In genomic region chr3:150703756-150704344, GRCh38 we compare ENCODE assay signal across 8 cellular contexts. TPM values are rescaled to one million over a fixed set of nuclear protein-coding genes. Genes with fewer than 3 reads are reported as not detected.
A peak's percentile ranks its signal among the peaks of the same experiment; 100 is the strongest.
DNase-seq lines count a peak whose midpoint lies in the region; FAIRE-seq and TF ChIP-seq lines count a peak whose summit lies in the region.

Gene ERICH6, minus strand, starts transcription at chr3:150703920. Its CDS starts 22 bp downstream, at chr3:150703898.

- H4K8ac ChIP-seq in neuronal stem cell (ENCODE audit: low read depth, low read length) = no peak within 1 kb of the TSS

- H3K79me2 ChIP-seq in Loucy (ENCODE audit: insufficient read depth, low read length) = peaks cover 3% of the 10 kb centered on the region; the same call in 1 of the 2 replicates

- peak within 1 kb of the TSS; percentile 91 for H3K18ac ChIP-seq in neuronal stem cell (ENCODE audit: low read length)

- peak within 1 kb of the TSS; percentile 11 for H3K4ac ChIP-seq in neuronal stem cell (ENCODE audit: low read length)

- H2BK12ac ChIP-seq in neuronal stem cell (ENCODE audit: low read length) = no peak within 1 kb of the TSS

- no peaks in the 10 kb centered on the region for H3K9me2 ChIP-seq in Loucy (replicated peaks; ENCODE audit: low read depth, low read length)

- 0 out of 2 replicates have a peak, but pooled peaks have one; percentile 12 for TF ChIP-seq CTCF in Loucy (conservative IDR thresholded peaks at IDR 0.05; ENCODE audit: low read length)

- no peak for FAIRE-seq in frontal cortex (lab: Jason Lieb, UNC)

- H3K27me3 ChIP-seq in H7 (ENCODE audit: control insufficient read depth, insufficient read depth, low read length) = no peaks in the 10 kb centered on the region
- H3K27me3 ChIP-seq in Loucy (ENCODE audit: insufficient read depth, low read length, poor library complexity, severe bottlenecking) = no peaks in the 10 kb centered on the region
- no peaks in the 10 kb centered on the region for H3K27me3 ChIP-seq in neuronal stem cell (ENCODE audit: control insufficient read depth in 3 of 3, insufficient read depth in 3 of 3, low read depth in 1 of 3, low read length in 3 of 3)

- H4K91ac ChIP-seq in neuronal stem cell (ENCODE audit: low read depth, low read length, poor library complexity) = no peak within 1 kb of the TSS

- no peak within 1 kb of the TSS for H3K14ac ChIP-seq in neuronal stem cell (ENCODE audit: low read length)

- peak within 1 kb of the TSS; percentile 87 for H3K23ac ChIP-seq in neuronal stem cell (ENCODE audit: low read depth, low read length, poor library complexity)

- DNase-seq in GDM1 (lab: John Stamatoyannopoulos, UW) (peak; percentile 65), H7 (peak; percentile 92), SHP77 treated with DMSO at 0.1 percent for 48 hours (lab: John Stamatoyannopoulos, UW) (peak; percentile 68), frontal cortex (ENCODE audit: low spot score in 2 of 2) (peak; percentile 57 to 83), neuronal stem cell (ENCODE audit: low spot score) (peak; percentile 79), substantia nigra (lab: John Stamatoyannopoulos, UW) (peak; percentile 25 to 91 (median 80))
- peak; percentile 65 for DNase-seq in activated gamma-delta T cell treated with anti-CD3 and anti-CD28 coated beads, Interleukin-2, amount 50 U/mL, for 16 hours (ENCODE audit: low read depth)

- no peaks in the 10 kb centered on the region for H3K79me1 ChIP-seq in neuronal stem cell (ENCODE audit: low read depth, low read length)

- H3F3A ChIP-seq in Loucy (ENCODE audit: low read depth) = 0 out of 2 replicates have a peak, but pooled peaks cover 10% of the 10 kb centered on the region

- H3K9me3 ChIP-seq in Loucy (ENCODE audit: insufficient read depth, low read depth, low read length) (peaks cover 3% of the 10 kb centered on the region; the same call in 1 of the 2 replicates), neuronal stem cell (replicated peaks in 1 of 2; ENCODE audit: control insufficient read depth in 2 of 2, insufficient read depth in 1 of 2, low read depth in 1 of 2, low read length in 2 of 2) (peaks cover 0 to 4% of the 10 kb centered on the region in 2 donors)

- no peaks in the 10 kb centered on the region for H4K20me1 ChIP-seq in Loucy (ENCODE audit: insufficient read depth, low read length, poor library complexity, severe bottlenecking)

- peak within 1 kb of the TSS; percentile 5 for H2BK5ac ChIP-seq in neuronal stem cell (ENCODE audit: low read length)

- no CpG with 5 or more reads among the region's 35 CpGs for WGBS in neuronal stem cell (ENCODE audit: extremely low coverage in 2 of 2, insufficient read length in 2 of 2, insufficient replicate concordance in 1 of 2), 2 donors

- H3K4me1 ChIP-seq in Loucy (ENCODE audit: insufficient read depth, low read length, poor library complexity, severe bottlenecking) (peaks cover 17% of the 10 kb centered on the region), neuronal stem cell (ENCODE audit: control insufficient read depth in 2 of 2, insufficient read depth in 1 of 2, low read depth in 1 of 2, low read length in 2 of 2) (peaks cover 2 to 4% of the 10 kb centered on the region in 2 donors)

- H2BK120ac ChIP-seq in neuronal stem cell (ENCODE audit: low read depth, low read length) = peak within 1 kb of the TSS; percentile 44

- H3K4me2 ChIP-seq in Loucy (ENCODE audit: low read depth, low read length, poor library complexity, severe bottlenecking) (peak within 1 kb of the TSS; percentile 68), neuronal stem cell (ENCODE audit: insufficient read depth, low read length, poor library complexity, severe bottlenecking) (peak within 1 kb of the TSS; percentile 73)

- H3K4me3 ChIP-seq in H7 (ENCODE audit: insufficient read depth, low read depth, low read length) (peak within 1 kb of the TSS; percentile 83), Loucy (ENCODE audit: low read length, poor library complexity, severe bottlenecking) (peak within 1 kb of the TSS; percentile 87), neuronal stem cell (ENCODE audit: low read length in 2 of 2) (peak within 1 kb of the TSS; percentile 51 to 88)

- peak within 1 kb of the TSS; percentile 54 for H3K27ac ChIP-seq in neuronal stem cell (replicated peaks; ENCODE audit: low read length)
- peak within 1 kb of the TSS; percentile 16 for H3K27ac ChIP-seq in substantia nigra (ENCODE audit: low read depth, low read length, poor library complexity, severe bottlenecking)

- peak within 1 kb of the TSS; percentile 80 for H3K9ac ChIP-seq in Loucy (ENCODE audit: low read depth, low read length, poor library complexity, severe bottlenecking)
- peak within 1 kb of the TSS; percentile 86 for H3K9ac ChIP-seq in neuronal stem cell (ENCODE audit: low read depth, low read length, poor library complexity)

- H2AK5ac ChIP-seq in neuronal stem cell (ENCODE audit: low read depth, low read length) = peak within 1 kb of the TSS; percentile 71

- H3K36me3 ChIP-seq in H7 (replicated peaks; ENCODE audit: control insufficient read depth, insufficient read depth, low read length) (no peaks in the 10 kb centered on the region), Loucy (ENCODE audit: insufficient read depth, low read length) (no peaks in the 10 kb centered on the region), neuronal stem cell (replicated peaks in 1 of 2; ENCODE audit: control insufficient read depth in 2 of 2, insufficient read depth in 2 of 2, low read length in 2 of 2) (no peaks in the 10 kb centered on the region)

- H2BK15ac ChIP-seq in neuronal stem cell (ENCODE audit: low read length) = peak within 1 kb of the TSS; percentile 58

- peak within 1 kb of the TSS; percentile 98 for H2AFZ ChIP-seq in Loucy (ENCODE audit: low read length)
- peak within 1 kb of the TSS; percentile 97 for H2AFZ ChIP-seq in neuronal stem cell (ENCODE audit: low read length)

RNA-seq across cellular contexts. Expression of gene ERICH6, which starts in this region (rescaled TPM):
- 0.17 TPM in 1 of 2 replicates, not detected in the other for total RNA-seq in H7 (2014; rRNA removed; shearing (Covaris generic))
- total RNA-seq in frontal cortex = under 0.01 TPM
- polyA plus RNA-seq in neuronal stem cell (2013, experiment 1 of 2) = 0.04 TPM
- polyA plus RNA-seq in neuronal stem cell (2013, experiment 2 of 2) = 0.01 TPM

Comparison
In these comparisons a context has a peak if more than half of its experiments do, and no peak if none do; other contexts are left out.
1. Peak in every context shown above with its lines: DNase-seq, H3K4me3 ChIP-seq and H3K27ac ChIP-seq.
2. Peak in DNase-seq and H3K4me3 ChIP-seq in H7; RNA of the gene not detected or under 1 TPM.
3. Peak in DNase-seq in frontal cortex; RNA of the gene not detected or under 1 TPM.